8 cellular contexts compared by ENCODE assay signal in genomic region chr12:56079729-56080555, GRCh38. TPM values are rescaled to one million over a fixed set of nuclear protein-coding genes. Genes with fewer than 3 reads are reported as not detected.
A peak's percentile ranks its signal among the peaks of the same experiment; 100 is the strongest.
DNase-seq lines count a peak whose midpoint lies in the region; ATAC-seq and TF ChIP-seq lines count a peak whose summit lies in the region.

TSS of gene ERBB3 (plus strand) at chr12:56080165. CDS start at chr12:56080301, 136 bp downstream.

- H3K36me3 Mint-ChIP-seq in central memory CD8-positive, alpha-beta T cell (ENCODE audit: insufficient read depth), result peaks cover 8% of the 10 kb centered on the region

- ATAC-seq in central memory CD8-positive, alpha-beta T cell (replicated peaks; ENCODE audit: extremely low read depth, poor library complexity, severe bottlenecking), result peak; percentile 63
- no peak for ATAC-seq in HG02571 (IDR thresholded peaks at IDR 0.05; ENCODE audit: unreplicated experiment)

- no peaks in the 10 kb centered on the region for H3K9me3 Mint-ChIP-seq in central memory CD8-positive, alpha-beta T cell

- DNase-seq in AML-193 (lab: John Stamatoyannopoulos, UW) (peak; percentile 7 to 22), GM20000 (ENCODE audit: low spot score) (peak; percentile 74), NCI-H2029 treated with DMSO at 0.1 percent for 48 hours (lab: John Stamatoyannopoulos, UW) (peak; percentile 54), kidney epithelial cell (ENCODE audit: low read depth) (no peak)
- DNase-seq in activated CD4-positive, CD25-positive, alpha-beta regulatory T cell treated with anti-CD3 and anti-CD28 coated beads, Interleukin-2, amount 50 U/mL, for 72 hours, result peak; percentile 58
- peak; percentile 11 to 20 for DNase-seq in central memory CD8-positive, alpha-beta T cell (ENCODE audit: low spot score in 2 of 2)
- DNase-seq in stimulated activated CD4-positive, alpha-beta T cell treated with anti-CD3 and anti-CD28 coated beads, Interleukin-12 subunit alpha, Interleukin-12 subunit beta, amount 100 ng/mL, for 48 hours (ENCODE audit: low read depth in 2 of 3, low spot score in 1 of 3), result peak; percentile 37 to 69 (median 43)

- peaks cover 7% of the 10 kb centered on the region for H3K27me3 ChIP-seq in kidney epithelial cell (ENCODE audit: control insufficient read depth, insufficient read depth, low read length)

- peak within 1 kb of the TSS; percentile 50 for H3K4me3 ChIP-seq in kidney epithelial cell (ENCODE audit: low read depth, low read length)

- H3K36me3 ChIP-seq in kidney epithelial cell (ENCODE audit: control insufficient read depth, insufficient read depth, low read length), result no peaks in the 10 kb centered on the region

- peak within 1 kb of the TSS; percentile 78 for H3K4me3 Mint-ChIP-seq in central memory CD8-positive, alpha-beta T cell

- H3K27me3 Mint-ChIP-seq in central memory CD8-positive, alpha-beta T cell, result peaks cover 26% of the 10 kb centered on the region

- H3K27ac Mint-ChIP-seq in central memory CD8-positive, alpha-beta T cell (ENCODE audit: low read depth), result no peak within 1 kb of the TSS

- H3K4me1 Mint-ChIP-seq in central memory CD8-positive, alpha-beta T cell, result peaks cover 13% of the 10 kb centered on the region

- TF ChIP-seq CTCF in GM20000 (IDR thresholded peaks at IDR 0.05; ENCODE audit: extremely low read depth, missing control alignments), result no peak
- TF ChIP-seq CTCF in kidney epithelial cell (IDR thresholded peaks at IDR 0.05; ENCODE audit: insufficient read depth, low read length, poor library complexity, severe bottlenecking), result no peak

RNA-seq across cellular contexts. Expression of gene ERBB3, which starts in this region (rescaled TPM):
- 12.3 and 17.3 TPM in 2 replicates for total RNA-seq in kidney epithelial cell
